ENCODE assay signal across 8 cellular contexts in genomic region chr2:48315847-48316194, GRCh38.
DNase-seq lines count a peak whose midpoint lies in the region; ATAC-seq and TF ChIP-seq lines count a peak whose summit lies in the region.

No MANE protein-coding gene starts in this region.

- peak; percentile 50 for DNase-seq in NCI-H1105 treated with DMSO at 0.1 percent for 48 hours (lab: John Stamatoyannopoulos, UW)
- DNase-seq in NCI-H1105 (lab: John Stamatoyannopoulos, UW) = no peak
- peak; percentile 55 for DNase-seq in activated naive CD4-positive, alpha-beta T cell treated with Interleukin-2 at 50 U/mL for 16 hours
- peak; percentile 17 to 23 for DNase-seq in stimulated activated CD4-positive, alpha-beta T cell treated with anti-CD3 and anti-CD28 coated beads, Interleukin-15, amount 100 ng/mL, for 48 hours (ENCODE audit: low read depth in 2 of 2)
- DNase-seq in ecto neural progenitor cell (ENCODE audit: low spot score) = no peak

- H3K9me3 ChIP-seq in OCI-LY3 (ENCODE audit: insufficient read depth, low read length) (no peaks in the 10 kb centered on the region), iPS-18a (ENCODE audit: control insufficient read depth, low read depth, low read length) (no peaks in the 10 kb centered on the region)

- H3K4me3 ChIP-seq in OCI-LY3 (ENCODE audit: low read length) (peak overlapping the region; percentile 84), iPS-18a (ENCODE audit: low read length) (peak overlapping the region; percentile 93)

- ATAC-seq in HG02610 (IDR thresholded peaks at IDR 0.05; ENCODE audit: unreplicated experiment) = peak; percentile 11

- TF ChIP-seq CTCF in OCI-LY3 (IDR thresholded peaks at IDR 0.05; ENCODE audit: low read depth, low read length) = no peak

- H3K9ac ChIP-seq in OCI-LY3 (ENCODE audit: low read length) = peak overlapping the region; percentile 96
- peak overlapping the region; percentile 87 for H3K9ac ChIP-seq in iPS-18a (ENCODE audit: low read length)

- no peaks in the 10 kb centered on the region for H3K36me3 ChIP-seq in OCI-LY3 (replicated peaks; ENCODE audit: low read depth, low read length)
- no peaks in the 10 kb centered on the region for H3K36me3 ChIP-seq in iPS-18a (ENCODE audit: control insufficient read depth, low read depth, low read length)

- peaks cover 62% of the 10 kb centered on the region for H3K79me2 ChIP-seq in OCI-LY3 (ENCODE audit: low read length)

- H2AFZ ChIP-seq in OCI-LY3 (ENCODE audit: low read depth, low read length) = peak overlapping the region; percentile 84; the same call in 1 of the 2 replicates

- H3K27me3 ChIP-seq in OCI-LY3 (ENCODE audit: low read depth, low read length) (no peaks in the 10 kb centered on the region), iPS-18a (ENCODE audit: control insufficient read depth, insufficient read depth, low read length) (no peaks in the 10 kb centered on the region)

- H4K20me1 ChIP-seq in OCI-LY3 (ENCODE audit: insufficient read depth, low read length) = peaks cover 18% of the 10 kb centered on the region

- H3K27ac ChIP-seq in OCI-LY3 (ENCODE audit: low read length) = peak overlapping the region; percentile 92
- H3K27ac ChIP-seq in iPS-18a (ENCODE audit: low read length) = peak overlapping the region; percentile 69

- H3K4me1 ChIP-seq in OCI-LY3 (ENCODE audit: low read length) (peaks cover 27% of the 10 kb centered on the region), iPS-18a (ENCODE audit: control insufficient read depth, low read depth, low read length) (peaks cover 9% of the 10 kb centered on the region)

- H3K4me2 ChIP-seq in OCI-LY3 (ENCODE audit: low read length) = peak overlapping the region; percentile 86

Comparison
In these comparisons a context has a peak if more than half of its experiments do, and no peak if none do; other contexts are left out.
1. DNase-seq: peak in NCI-H1105 treated with DMSO at 0.1 percent for 48 hours (single experiment), activated naive CD4-positive, alpha-beta T cell treated with Interleukin-2 at 50 U/mL for 16 hours (single experiment) and stimulated activated CD4-positive, alpha-beta T cell treated with anti-CD3 and anti-CD28 coated beads, Interleukin-15, amount 100 ng/mL, for 48 hours (2 of 2); none in NCI-H1105 (single experiment) and ecto neural progenitor cell (single experiment).